ENCODE assay signal across 15 cellular contexts in genomic region chr11:13118194-13118593, GRCh38.
DNase-seq lines count a peak whose midpoint lies in the region; ATAC-seq and TF ChIP-seq lines count a peak whose summit lies in the region.
"Had no signal": no experiment of that assay in that cellular context is flagged by ENCODE, and none has a peak within 500 bp of the region (broad histone marks: within the 10 kb centered on the region; RNA-seq: fewer than 3 reads in every experiment).

No MANE protein-coding gene starts in this region.

- H3K27me3 Mint-ChIP-seq in activated CD4-positive, alpha-beta memory T cell treated with anti-CD3 and anti-CD28 coated beads, Interleukin-2, amount 10 ng/mL, durations not matched to agents 7 days and 5 days: peaks cover 44% of the 10 kb centered on the region

- H3K27ac ChIP-seq in colonic mucosa: no peak overlapping the region
- H3K27ac ChIP-seq: pancreas had no signal

- H3K36me3 ChIP-seq in kidney epithelial cell (ENCODE audit: control insufficient read depth, insufficient read depth, low read length): no peaks in the 10 kb centered on the region
- H3K36me3 ChIP-seq in colonic mucosa: no peaks in the 10 kb centered on the region
- H3K36me3 ChIP-seq: pancreas had no signal

- no peak for ATAC-seq in HG02938 (IDR thresholded peaks at IDR 0.05; ENCODE audit: unreplicated experiment)
- ATAC-seq: pancreas had no signal

- H3K36me3 Mint-ChIP-seq in activated CD4-positive, alpha-beta memory T cell treated with anti-CD3 and anti-CD28 coated beads, Interleukin-2, amount 10 ng/mL, durations not matched to agents 7 days and 5 days (ENCODE audit: low read depth): no peaks in the 10 kb centered on the region
- H3K36me3 Mint-ChIP-seq: activated naive CD8-positive, alpha-beta T cell treated with anti-CD3 and anti-CD28 coated beads, Interleukin-2, amount 10 ng/mL, durations not matched to agents 7 days and 5 days; CD8-positive, alpha-beta memory T cell had no signal

- CTCF ChIA-PET in activated CD4-positive, alpha-beta memory T cell treated with anti-CD3 and anti-CD28 coated beads, Interleukin-2, amount 10 ng/mL, durations not matched to agents 7 days and 5 days (lab: Charles Lee): no interaction called here

- no peaks in the 10 kb centered on the region for H3K4me1 ChIP-seq in colonic mucosa
- H3K4me1 ChIP-seq: pancreas had no signal

- peak; percentile 83 for DNase-seq in AG08396 (ENCODE audit: low spot score)
- peak; percentile 99 for DNase-seq in HS-5 (ENCODE audit: low read depth)
- DNase-seq in astrocyte of the cerebellum (ENCODE audit: low read depth): peak; percentile 83
- DNase-seq in kidney epithelial cell (ENCODE audit: low read depth): peak; percentile 99
- DNase-seq in activated CD4-positive, alpha-beta memory T cell treated with anti-CD3 and anti-CD28 coated beads, Interleukin-2, amount 10 ng/mL, durations not matched to agents 7 days and 5 days: no peak
- DNase-seq in colonic mucosa: no peak
- no peak for DNase-seq in stimulated activated CD4-positive, alpha-beta T cell treated with anti-CD3 and anti-CD28 coated beads, Interleukin-2, amount 100 ng/mL, for 48 hours
- DNase-seq: activated naive CD8-positive, alpha-beta T cell treated with anti-CD3 and anti-CD28 coated beads, Interleukin-2, amount 10 ng/mL, durations not matched to agents 7 days and 5 days; CD8-positive, alpha-beta memory T cell; endodermal cell; KBM-7; kidney; NCI-H446; pancreas had no signal

- no peaks in the 10 kb centered on the region for H3K27me3 ChIP-seq in kidney epithelial cell (ENCODE audit: control insufficient read depth, insufficient read depth, low read length)
- H3K27me3 ChIP-seq in colonic mucosa: no peaks in the 10 kb centered on the region
- H3K27me3 ChIP-seq: pancreas had no signal

- H3K9me3 Mint-ChIP-seq in activated CD4-positive, alpha-beta memory T cell treated with anti-CD3 and anti-CD28 coated beads, Interleukin-2, amount 10 ng/mL, durations not matched to agents 7 days and 5 days: no peaks in the 10 kb centered on the region
- H3K9me3 Mint-ChIP-seq: activated naive CD8-positive, alpha-beta T cell treated with anti-CD3 and anti-CD28 coated beads, Interleukin-2, amount 10 ng/mL, durations not matched to agents 7 days and 5 days; CD8-positive, alpha-beta memory T cell had no signal

- POLR2A ChIA-PET in activated CD4-positive, alpha-beta memory T cell treated with anti-CD3 and anti-CD28 coated beads, Interleukin-2, amount 10 ng/mL, durations not matched to agents 7 days and 5 days (lab: Charles Lee): no interaction called here

- H3K27ac Mint-ChIP-seq in activated CD4-positive, alpha-beta memory T cell treated with anti-CD3 and anti-CD28 coated beads, Interleukin-2, amount 10 ng/mL, durations not matched to agents 7 days and 5 days: no peak overlapping the region
- H3K27ac Mint-ChIP-seq: activated naive CD8-positive, alpha-beta T cell treated with anti-CD3 and anti-CD28 coated beads, Interleukin-2, amount 10 ng/mL, durations not matched to agents 7 days and 5 days; CD8-positive, alpha-beta memory T cell; endodermal cell had no signal

- H3K4me1 Mint-ChIP-seq in activated CD4-positive, alpha-beta memory T cell treated with anti-CD3 and anti-CD28 coated beads, Interleukin-2, amount 10 ng/mL, durations not matched to agents 7 days and 5 days: peaks cover 3% of the 10 kb centered on the region
- H3K4me1 Mint-ChIP-seq: activated naive CD8-positive, alpha-beta T cell treated with anti-CD3 and anti-CD28 coated beads, Interleukin-2, amount 10 ng/mL, durations not matched to agents 7 days and 5 days; CD8-positive, alpha-beta memory T cell had no signal

- no peak overlapping the region for H3K4me3 ChIP-seq in astrocyte of the cerebellum (ENCODE audit: low read depth, low read length)
- H3K4me3 ChIP-seq in kidney epithelial cell (ENCODE audit: low read depth, low read length): no peak overlapping the region
- H3K4me3 ChIP-seq in colonic mucosa: no peak overlapping the region
- H3K4me3 ChIP-seq: pancreas had no signal

- intact Hi-C loops in colonic mucosa (cut with DNase I): no loop called here

- no peaks in the 10 kb centered on the region for H3K9me3 ChIP-seq in colonic mucosa
- H3K9me3 ChIP-seq: pancreas had no signal

- no peak for TF ChIP-seq CTCF in astrocyte of the cerebellum (IDR thresholded peaks at IDR 0.05; ENCODE audit: low read depth, low read length, missing control alignments)
- TF ChIP-seq CTCF in kidney epithelial cell (IDR thresholded peaks at IDR 0.05; ENCODE audit: insufficient read depth, low read length, poor library complexity, severe bottlenecking): no peak
- TF ChIP-seq CTCF in colonic mucosa (IDR thresholded peaks at IDR 0.05): no peak

- H3K9ac ChIP-seq in colonic mucosa (ENCODE audit: low read depth in 2 of 2, low read length in 2 of 2): no peak overlapping the region

- in situ Hi-C loops in astrocyte of the cerebellum (cut with HindIII; ENCODE audit: low sequenced_read_pairs): no loop called here

- H3K4me3 Mint-ChIP-seq in activated CD4-positive, alpha-beta memory T cell treated with anti-CD3 and anti-CD28 coated beads, Interleukin-2, amount 10 ng/mL, durations not matched to agents 7 days and 5 days: no peak overlapping the region
- H3K4me3 Mint-ChIP-seq: activated naive CD8-positive, alpha-beta T cell treated with anti-CD3 and anti-CD28 coated beads, Interleukin-2, amount 10 ng/mL, durations not matched to agents 7 days and 5 days; CD8-positive, alpha-beta memory T cell; endodermal cell had no signal

Comparison
In these comparisons a context has a peak if more than half of its experiments do, and no peak if none do; other contexts are left out.
1. DNase-seq: peak in AG08396 (single experiment), HS-5 (single experiment), astrocyte of the cerebellum (single experiment) and kidney epithelial cell (single experiment); none in activated CD4-positive, alpha-beta memory T cell treated with anti-CD3 and anti-CD28 coated beads, Interleukin-2, amount 10 ng/mL, durations not matched to agents 7 days and 5 days (single experiment), colonic mucosa (single experiment) and stimulated activated CD4-positive, alpha-beta T cell treated with anti-CD3 and anti-CD28 coated beads, Interleukin-2, amount 100 ng/mL, for 48 hours (0 of 2).